ENCODE assay signal across 21 cellular contexts in genomic region chr7:133015879-133016278, GRCh38.
"Had no signal": no experiment of that assay in that cellular context is flagged by ENCODE, and none has a peak within 500 bp of the region (broad histone marks: within the 10 kb centered on the region; RNA-seq: fewer than 3 reads in every experiment).

No MANE protein-coding gene starts in this region.

- ATAC-seq: left lobe of liver; mucosa of descending colon; naive thymus-derived CD8-positive, alpha-beta T cell had no signal

- H3K27me3 Mint-ChIP-seq: naive thymus-derived CD8-positive, alpha-beta T cell had no signal

- H3K4me3 Mint-ChIP-seq: endodermal cell; naive thymus-derived CD8-positive, alpha-beta T cell had no signal

- H3K9me3 Mint-ChIP-seq: endodermal cell; naive thymus-derived CD8-positive, alpha-beta T cell had no signal

- H3K4me1 Mint-ChIP-seq: endodermal cell had no signal

- H3K27ac Mint-ChIP-seq: endodermal cell; naive thymus-derived CD8-positive, alpha-beta T cell had no signal

- DNase-seq: effector CD4-positive, alpha-beta T cell; endodermal cell; heart left ventricle; hypothalamus; mammary epithelial cell; mucosa of descending colon; naive thymus-derived CD8-positive, alpha-beta T cell; ovary; sigmoid colon; stimulated activated CD4-positive, alpha-beta T cell treated with anti-CD3 and anti-CD28 coated beads, Interleukin-12 subunit alpha, Interleukin-12 subunit beta, amount 100 ng/mL, for 4 hours; stimulated activated naive CD4-positive, alpha-beta T cell; stomach; substantia nigra; trophoblast cell had no signal

- H3K4me3 ChIP-seq: coronary artery, heart left ventricle, mucosa of descending colon, ovary, right atrium auricular region, sigmoid colon, skin epidermis, stomach, thoracic aorta had no signal

- FAIRE-seq: endothelial cell of umbilical vein, islet of Langerhans had no signal

- H3K27me3 ChIP-seq: heart left ventricle, ovary, right atrium auricular region, sigmoid colon, stomach had no signal

- H3K36me3 ChIP-seq: ovary, right atrium auricular region, sigmoid colon, thoracic aorta had no signal

- H3K27ac ChIP-seq: coronary artery, heart left ventricle, ovary, right atrium auricular region, sigmoid colon, skin epidermis, stomach, thoracic aorta had no signal

- H3K9me3 ChIP-seq: heart left ventricle, mucosa of descending colon, ovary, right atrium auricular region, sigmoid colon, stomach, thoracic aorta had no signal
